8 cellular contexts compared by ENCODE assay signal in the genomic region with DNA sequence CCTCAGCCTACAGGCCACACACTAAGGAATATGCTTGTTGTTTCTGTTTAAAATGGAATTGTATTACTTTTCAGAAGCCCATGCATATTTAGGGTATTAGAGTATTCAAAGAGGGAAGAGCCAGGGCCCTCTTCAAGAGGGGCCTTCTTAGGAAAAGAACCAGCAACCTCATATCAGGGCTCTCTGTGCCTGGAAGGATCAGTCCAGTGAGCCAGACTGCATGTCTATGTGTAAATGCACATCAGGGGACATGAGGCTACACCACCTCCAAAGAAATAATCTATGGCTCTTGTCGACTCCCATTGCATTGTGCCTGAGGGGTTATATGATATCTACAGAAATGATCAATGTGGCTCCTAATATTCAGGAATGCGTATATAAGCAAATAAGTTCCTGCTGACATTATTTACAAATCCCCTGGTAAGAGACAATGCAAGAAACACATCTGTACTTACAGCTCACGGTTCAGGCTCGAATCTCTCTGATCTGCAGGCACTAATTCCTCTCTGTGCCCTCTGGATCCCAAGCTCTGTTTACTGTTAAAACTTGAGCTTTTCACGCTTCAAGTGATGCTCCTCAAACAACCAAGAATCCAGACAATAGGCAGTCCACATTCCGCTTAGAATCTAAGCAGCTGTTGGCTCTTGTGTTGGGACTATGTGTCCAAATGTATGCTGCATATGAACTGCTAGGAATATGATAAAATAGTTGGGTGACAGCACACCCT.
DNase-seq lines count a peak whose midpoint lies in the region; ATAC-seq and TF ChIP-seq lines count a peak whose summit lies in the region.

No MANE protein-coding gene starts in this region.

- no peaks in the 10 kb centered on the region for H3K27me3 ChIP-seq in effector memory CD4-positive, alpha-beta T cell (replicated peaks; ENCODE audit: control insufficient read depth, insufficient read depth, low read length, poor library complexity, severe bottlenecking)
- no peaks in the 10 kb centered on the region for H3K27me3 ChIP-seq in skeletal muscle tissue (ENCODE audit: control insufficient read depth in 3 of 3, insufficient read depth in 3 of 3, low read length in 3 of 3)
- no peaks in the 10 kb centered on the region for H3K27me3 ChIP-seq in testis

- DNase-seq in DMS53 treated with DMSO at 0.1 percent for 48 hours (lab: John Stamatoyannopoulos, UW; ENCODE audit: unreplicated experiment) (peak; percentile 33), NCI-H345 treated with DMSO at 0.1 percent for 48 hours (lab: John Stamatoyannopoulos, UW; ENCODE audit: unreplicated experiment) (peak; percentile 83), HuH-7 (ENCODE audit: low spot score) (no peak), ACHN (no peak), testis (no peak)
- no peak for DNase-seq in effector memory CD4-positive, alpha-beta T cell

- peaks cover 20% of the 10 kb centered on the region for H3K4me1 ChIP-seq in effector memory CD4-positive, alpha-beta T cell (ENCODE audit: control insufficient read depth, insufficient read depth, low read length, poor library complexity, severe bottlenecking)
- H3K4me1 ChIP-seq in skeletal muscle tissue (ENCODE audit: control insufficient read depth in 3 of 3, insufficient read depth in 3 of 3, low read length in 3 of 3) = peaks cover 3 to 6% (median 5%) of the 10 kb centered on the region in 3 donors
- no peaks in the 10 kb centered on the region for H3K4me1 ChIP-seq in testis

- in situ Hi-C loops in ACHN (cut with HindIII; ENCODE audit: low pct_ligation_motif_present, low pct_unique_long_range_greater_than_20kb, low sequenced_read_pairs) = no loop called here

- H3K9me3 ChIP-seq in effector memory CD4-positive, alpha-beta T cell (ENCODE audit: control insufficient read depth, low read length) = no peaks in the 10 kb centered on the region
- no peaks in the 10 kb centered on the region for H3K9me3 ChIP-seq in skeletal muscle tissue (ENCODE audit: control insufficient read depth in 3 of 3, low read length in 3 of 3)
- no peaks in the 10 kb centered on the region for H3K9me3 ChIP-seq in testis

- 86 to 87% methylated on average over 6 of the region's 6 CpGs for WGBS in testis, 2 donors

- no peak for TF ChIP-seq CTCF in testis (IDR thresholded peaks at IDR 0.05)

- no peak overlapping the region for H3K4me3 ChIP-seq in effector memory CD4-positive, alpha-beta T cell (ENCODE audit: insufficient read depth, low read depth, low read length, poor library complexity, severe bottlenecking)
- H3K4me3 ChIP-seq in skeletal muscle tissue (ENCODE audit: low read length in 3 of 3) = no peak overlapping the region
- H3K4me3 ChIP-seq in testis = no peak overlapping the region

- H3K36me3 ChIP-seq in effector memory CD4-positive, alpha-beta T cell (ENCODE audit: control insufficient read depth, insufficient read depth, low read length) = no peaks in the 10 kb centered on the region
- no peaks in the 10 kb centered on the region for H3K36me3 ChIP-seq in skeletal muscle tissue (ENCODE audit: control insufficient read depth in 3 of 3, insufficient read depth in 3 of 3, low read length in 3 of 3)
- no peaks in the 10 kb centered on the region for H3K36me3 ChIP-seq in testis (ENCODE audit: low read depth, missing control alignments)

- ATAC-seq in HG02763 (IDR thresholded peaks at IDR 0.05; ENCODE audit: unreplicated experiment) = no peak

- H3K9ac ChIP-seq in skeletal muscle tissue (ENCODE audit: low read depth in 1 of 3, low read length in 3 of 3) = no peak overlapping the region

- peak overlapping the region; percentile 42 for H3K27ac ChIP-seq in effector memory CD4-positive, alpha-beta T cell (ENCODE audit: insufficient read depth, low read length, poor library complexity, severe bottlenecking)
- H3K27ac ChIP-seq in skeletal muscle tissue (ENCODE audit: low read depth, low read length) (peak overlapping the region; percentile 77), testis (peak overlapping the region in 1 of 2 donors; percentile 37)

- no peak for TF ChIP-seq POLR2A in testis (IDR thresholded peaks at IDR 0.05)

- intact Hi-C loops in testis (cut with DNase I; ENCODE audit: low total_unique reads) = no loop called here

Comparison
In these comparisons a context has a peak if more than half of its experiments do, and no peak if none do; other contexts are left out.
1. DNase-seq: peak in DMS53 treated with DMSO at 0.1 percent for 48 hours (single experiment) and NCI-H345 treated with DMSO at 0.1 percent for 48 hours (single experiment); none in effector memory CD4-positive, alpha-beta T cell (0 of 3), HuH-7 (single experiment), ACHN (single experiment) and testis (single experiment).